In the genomic region with DNA sequence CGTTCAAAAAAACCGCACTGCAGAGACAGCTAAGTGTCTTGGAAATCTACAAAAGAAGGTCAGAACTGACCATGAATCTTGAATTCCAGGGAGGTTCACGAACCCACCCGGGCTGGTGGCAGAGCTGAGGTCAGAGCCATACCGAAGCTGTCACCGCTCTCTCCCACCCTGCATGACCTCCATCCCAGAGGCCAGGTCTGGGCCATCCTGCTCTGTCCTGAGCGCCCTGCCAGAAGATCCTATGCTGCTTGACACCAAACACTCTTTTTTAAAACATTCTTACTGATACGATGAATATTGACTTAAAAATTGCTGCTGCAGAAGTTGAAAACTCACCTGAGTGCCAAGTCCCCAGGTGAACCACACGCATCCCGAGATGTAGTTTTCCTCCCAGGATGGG, we compare ENCODE assay signal across 24 cellular contexts.
A peak's percentile ranks its signal among the peaks of the same experiment; 100 is the strongest.
DNase-seq lines count a peak whose midpoint lies in the region; ATAC-seq and TF ChIP-seq lines count a peak whose summit lies in the region.
"Had no signal": no experiment of that assay in that cellular context is flagged by ENCODE, and none has a peak within 500 bp of the region (broad histone marks: within the 10 kb centered on the region; RNA-seq: fewer than 3 reads in every experiment).

No MANE protein-coding gene starts in this region.

- no peak overlapping the region for H3K4me3 Mint-ChIP-seq in stimulated activated naive CD8-positive, alpha-beta T cell treated with anti-CD3 and anti-CD28 coated beads, Interleukin-15, amount 100 ng/mL, for 72 hours
- no peak overlapping the region for H3K4me3 Mint-ChIP-seq in neural progenitor cell
- H3K4me3 Mint-ChIP-seq: CD14-positive monocyte; CD4-positive, alpha-beta memory T cell; CD4-positive, CD25-positive, alpha-beta regulatory T cell; CD8-positive, alpha-beta memory T cell had no signal

- no peak for DNase-seq in stimulated activated naive CD8-positive, alpha-beta T cell treated with anti-CD3 and anti-CD28 coated beads, Interleukin-15, amount 100 ng/mL, for 72 hours
- DNase-seq in stimulated activated naive CD8-positive, alpha-beta T cell treated with anti-CD3 and anti-CD28 coated beads, Interleukin-15, Interleukin-2, amounts not matched to agents 100 U/mL and 50 U/mL, for 24 hours, result no peak
- DNase-seq in mesenteric fat pad (ENCODE audit: low spot score) (peak; percentile 51), neural progenitor cell (ENCODE audit: low spot score) (no peak), NCI-H1436 treated with DMSO at 0.1 percent for 48 hours (lab: John Stamatoyannopoulos, UW) (no peak)
- DNase-seq: 8988T; ACHN; BE2C; C1 segment of cervical spinal cord; CD4-positive, alpha-beta memory T cell; CD4-positive, CD25-positive, alpha-beta regulatory T cell; CD8-positive, alpha-beta memory T cell; COR-L47; DMS 273 treated with DMSO at 0.1 percent for 48 hours; DMS153; DMS53; DMS79; DND-41; EL; GDM1 had no signal

- H3K27ac Mint-ChIP-seq in stimulated activated naive CD8-positive, alpha-beta T cell treated with anti-CD3 and anti-CD28 coated beads, Interleukin-15, amount 100 ng/mL, for 72 hours, result peak overlapping the region; percentile 1 to 62
- H3K27ac Mint-ChIP-seq in neural progenitor cell, result peak overlapping the region; percentile 48
- H3K27ac Mint-ChIP-seq: CD14-positive monocyte; CD4-positive, alpha-beta memory T cell; CD4-positive, CD25-positive, alpha-beta regulatory T cell; CD8-positive, alpha-beta memory T cell had no signal

- H3K4me3 ChIP-seq in neural progenitor cell, result no peak overlapping the region
- H3K4me3 ChIP-seq: BLaER1, GM12878 had no signal

- H3K9me3 Mint-ChIP-seq in stimulated activated naive CD8-positive, alpha-beta T cell treated with anti-CD3 and anti-CD28 coated beads, Interleukin-15, amount 100 ng/mL, for 72 hours, result no peaks in the 10 kb centered on the region
- H3K9me3 Mint-ChIP-seq in neural progenitor cell, result no peaks in the 10 kb centered on the region
- H3K9me3 Mint-ChIP-seq: CD4-positive, alpha-beta memory T cell; CD8-positive, alpha-beta memory T cell had no signal

- H2AFZ ChIP-seq in neural progenitor cell (replicated peaks), result no peak overlapping the region

- H3K4me1 ChIP-seq in neural progenitor cell, result no peaks in the 10 kb centered on the region
- H3K4me1 ChIP-seq: BE2C, BLaER1 had no signal

- H3K36me3 ChIP-seq in neural progenitor cell, result no peaks in the 10 kb centered on the region
- H3K36me3 ChIP-seq: BE2C, BLaER1 had no signal

- no peaks in the 10 kb centered on the region for H3K4me1 Mint-ChIP-seq in stimulated activated naive CD8-positive, alpha-beta T cell treated with anti-CD3 and anti-CD28 coated beads, Interleukin-15, amount 100 ng/mL, for 72 hours
- H3K4me1 Mint-ChIP-seq in neural progenitor cell, result no peaks in the 10 kb centered on the region
- H3K4me1 Mint-ChIP-seq: CD14-positive monocyte; CD4-positive, CD25-positive, alpha-beta regulatory T cell; CD8-positive, alpha-beta memory T cell had no signal

- H3K9me3 ChIP-seq in neural progenitor cell (ENCODE audit: low read depth), result no peaks in the 10 kb centered on the region
- H3K9me3 ChIP-seq: BE2C, BLaER1 had no signal

- H3F3A ChIP-seq in neural progenitor cell (ENCODE audit: low read depth), result no peaks in the 10 kb centered on the region

- ATAC-seq in stimulated activated naive CD8-positive, alpha-beta T cell treated with anti-CD3 and anti-CD28 coated beads, Interleukin-15, amount 100 ng/mL, for 72 hours, result no peak
- no peak for ATAC-seq in stimulated activated naive CD8-positive, alpha-beta T cell treated with anti-CD3 and anti-CD28 coated beads, Interleukin-15, Interleukin-2, amounts not matched to agents 100 U/mL and 50 U/mL, for 24 hours
- ATAC-seq in GM21825 (IDR thresholded peaks at IDR 0.05; ENCODE audit: unreplicated experiment), result no peak
- ATAC-seq: GM12878 had no signal

- no peaks in the 10 kb centered on the region for H3K27me3 ChIP-seq in neural progenitor cell
- H3K27me3 ChIP-seq: BE2C, BLaER1 had no signal

- H3K4me2 ChIP-seq in neural progenitor cell, result no peak overlapping the region
- H3K4me2 ChIP-seq: BLaER1 had no signal

- no peak overlapping the region for H3K27ac ChIP-seq in neural progenitor cell
- H3K27ac ChIP-seq: BLaER1 had no signal

- H3K9ac ChIP-seq in neural progenitor cell, result no peak overlapping the region
- H3K9ac ChIP-seq: BLaER1 had no signal

- H3K36me3 Mint-ChIP-seq in neural progenitor cell, result no peaks in the 10 kb centered on the region
- H3K36me3 Mint-ChIP-seq: CD14-positive monocyte; CD4-positive, alpha-beta memory T cell; CD4-positive, CD25-positive, alpha-beta regulatory T cell; CD8-positive, alpha-beta memory T cell had no signal

- no peaks in the 10 kb centered on the region for H3K79me2 ChIP-seq in neural progenitor cell (ENCODE audit: low read depth)

- no peaks in the 10 kb centered on the region for H4K20me1 ChIP-seq in neural progenitor cell (ENCODE audit: low read depth)
- H4K20me1 ChIP-seq: BLaER1 had no signal

- H3K27me3 Mint-ChIP-seq in stimulated activated naive CD8-positive, alpha-beta T cell treated with anti-CD3 and anti-CD28 coated beads, Interleukin-15, amount 100 ng/mL, for 72 hours, result peaks cover 10% of the 10 kb centered on the region
- H3K27me3 Mint-ChIP-seq in neural progenitor cell (ENCODE audit: insufficient read depth, low read depth), result no peaks in the 10 kb centered on the region
- H3K27me3 Mint-ChIP-seq: CD4-positive, CD25-positive, alpha-beta regulatory T cell had no signal

- TF ChIP-seq CTCF in neural progenitor cell (IDR thresholded peaks at IDR 0.05), result no peak
